ENCODE assay signal across 3 cellular contexts in the genomic region with DNA sequence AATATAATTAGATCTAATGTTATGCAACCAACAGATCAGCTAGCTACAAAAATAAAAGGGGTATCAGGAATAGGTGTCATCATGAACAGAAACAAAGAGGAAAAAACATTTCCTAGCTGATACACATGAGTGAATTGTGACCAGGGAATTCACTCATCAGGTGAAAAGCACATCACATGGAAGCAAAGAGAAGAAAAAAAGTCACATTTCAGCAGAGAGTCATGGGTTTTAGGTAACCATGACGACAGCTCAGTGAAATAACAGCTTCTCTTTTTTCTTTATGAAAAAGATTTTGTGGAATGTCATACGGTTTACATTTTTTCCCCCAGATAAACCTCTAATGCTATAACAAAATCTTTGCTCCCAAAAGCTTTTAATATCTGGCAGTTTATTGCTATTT.
TF ChIP-seq lines count a peak whose summit lies in the region.

No MANE protein-coding gene starts in this region.

TF ChIP-seq in IMR-90, 13 proteins besides CTCF, POLR2A, EP300 and RAD21:
- TF ChIP-seq, protein P1, sequence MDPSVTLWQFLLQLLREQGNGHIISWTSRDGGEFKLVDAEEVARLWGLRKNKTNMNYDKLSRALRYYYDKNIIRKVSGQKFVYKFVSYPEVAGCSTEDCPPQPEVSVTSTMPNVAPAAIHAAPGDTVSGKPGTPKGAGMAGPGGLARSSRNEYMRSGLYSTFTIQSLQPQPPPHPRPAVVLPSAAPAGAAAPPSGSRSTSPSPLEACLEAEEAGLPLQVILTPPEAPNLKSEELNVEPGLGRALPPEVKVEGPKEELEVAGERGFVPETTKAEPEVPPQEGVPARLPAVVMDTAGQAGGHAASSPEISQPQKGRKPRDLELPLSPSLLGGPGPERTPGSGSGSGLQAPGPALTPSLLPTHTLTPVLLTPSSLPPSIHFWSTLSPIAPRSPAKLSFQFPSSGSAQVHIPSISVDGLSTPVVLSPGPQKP (IDR thresholded peaks at IDR 0.05; ENCODE audit: borderline replicate concordance, low read depth, low read length): no peak
- TF ChIP-seq SMC3 (IDR thresholded peaks at IDR 0.05; ENCODE audit: low read depth, low read length): no peak
- TF ChIP-seq CEBPB (IDR thresholded peaks at IDR 0.05; ENCODE audit: low read depth, low read length): peak; percentile 23; the same call in 1 of the 2 replicates
- TF ChIP-seq, protein P2, sequence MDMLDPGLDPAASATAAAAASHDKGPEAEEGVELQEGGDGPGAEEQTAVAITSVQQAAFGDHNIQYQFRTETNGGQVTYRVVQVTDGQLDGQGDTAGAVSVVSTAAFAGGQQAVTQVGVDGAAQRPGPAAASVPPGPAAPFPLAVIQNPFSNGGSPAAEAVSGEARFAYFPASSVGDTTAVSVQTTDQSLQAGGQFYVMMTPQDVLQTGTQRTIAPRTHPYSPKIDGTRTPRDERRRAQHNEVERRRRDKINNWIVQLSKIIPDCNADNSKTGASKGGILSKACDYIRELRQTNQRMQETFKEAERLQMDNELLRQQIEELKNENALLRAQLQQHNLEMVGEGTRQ (IDR thresholded peaks at IDR 0.05; ENCODE audit: low read depth, low read length): peak; percentile 72; the same call in 1 of the 2 replicates
- no peak for TF ChIP-seq MXI1 (IDR thresholded peaks at IDR 0.05; ENCODE audit: borderline replicate concordance, low read depth, low read length)

TF ChIP-seq in K562, 482 proteins besides CTCF, POLR2A, EP300 and RAD21:
- TF ChIP-seq, protein P3, sequence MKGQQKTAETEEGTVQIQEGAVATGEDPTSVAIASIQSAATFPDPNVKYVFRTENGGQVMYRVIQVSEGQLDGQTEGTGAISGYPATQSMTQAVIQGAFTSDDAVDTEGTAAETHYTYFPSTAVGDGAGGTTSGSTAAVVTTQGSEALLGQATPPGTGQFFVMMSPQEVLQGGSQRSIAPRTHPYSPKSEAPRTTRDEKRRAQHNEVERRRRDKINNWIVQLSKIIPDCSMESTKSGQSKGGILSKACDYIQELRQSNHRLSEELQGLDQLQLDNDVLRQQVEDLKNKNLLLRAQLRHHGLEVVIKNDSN (CRISPR knock-in tag; IDR thresholded peaks at IDR 0.05): no peak
- TF ChIP-seq ZNF24 (IDR thresholded peaks at IDR 0.05) (no peak), NR2C2 (CRISPR knock-in tag; IDR thresholded peaks at IDR 0.05) (no peak), NR2C2 (tag; IDR thresholded peaks at IDR 0.05) (no peak), RFX1 (IDR thresholded peaks at IDR 0.05) (peak; percentile 43), HDAC6 (IDR thresholded peaks at IDR 0.05; ENCODE audit: low read depth, low read length) (no peak), MYC (IDR thresholded peaks at IDR 0.05; ENCODE audit: low read depth, low read length) (no peak), MYC (CRISPR knock-in tag; IDR thresholded peaks at IDR 0.05; ENCODE audit: borderline replicate concordance, low read depth) (no peak)

TF ChIP-seq in GM23338, 12 proteins besides CTCF, POLR2A, EP300 and RAD21:
- TF ChIP-seq STAT1 (IDR thresholded peaks at IDR 0.05; ENCODE audit: unreplicated experiment): no peak
- TF ChIP-seq JUNB (IDR thresholded peaks at IDR 0.05; ENCODE audit: unreplicated experiment): no peak
- no peak for TF ChIP-seq ZNF331 (CRISPR knock-in tag; IDR thresholded peaks at IDR 0.05; ENCODE audit: low read depth)
- TF ChIP-seq, protein P4, sequence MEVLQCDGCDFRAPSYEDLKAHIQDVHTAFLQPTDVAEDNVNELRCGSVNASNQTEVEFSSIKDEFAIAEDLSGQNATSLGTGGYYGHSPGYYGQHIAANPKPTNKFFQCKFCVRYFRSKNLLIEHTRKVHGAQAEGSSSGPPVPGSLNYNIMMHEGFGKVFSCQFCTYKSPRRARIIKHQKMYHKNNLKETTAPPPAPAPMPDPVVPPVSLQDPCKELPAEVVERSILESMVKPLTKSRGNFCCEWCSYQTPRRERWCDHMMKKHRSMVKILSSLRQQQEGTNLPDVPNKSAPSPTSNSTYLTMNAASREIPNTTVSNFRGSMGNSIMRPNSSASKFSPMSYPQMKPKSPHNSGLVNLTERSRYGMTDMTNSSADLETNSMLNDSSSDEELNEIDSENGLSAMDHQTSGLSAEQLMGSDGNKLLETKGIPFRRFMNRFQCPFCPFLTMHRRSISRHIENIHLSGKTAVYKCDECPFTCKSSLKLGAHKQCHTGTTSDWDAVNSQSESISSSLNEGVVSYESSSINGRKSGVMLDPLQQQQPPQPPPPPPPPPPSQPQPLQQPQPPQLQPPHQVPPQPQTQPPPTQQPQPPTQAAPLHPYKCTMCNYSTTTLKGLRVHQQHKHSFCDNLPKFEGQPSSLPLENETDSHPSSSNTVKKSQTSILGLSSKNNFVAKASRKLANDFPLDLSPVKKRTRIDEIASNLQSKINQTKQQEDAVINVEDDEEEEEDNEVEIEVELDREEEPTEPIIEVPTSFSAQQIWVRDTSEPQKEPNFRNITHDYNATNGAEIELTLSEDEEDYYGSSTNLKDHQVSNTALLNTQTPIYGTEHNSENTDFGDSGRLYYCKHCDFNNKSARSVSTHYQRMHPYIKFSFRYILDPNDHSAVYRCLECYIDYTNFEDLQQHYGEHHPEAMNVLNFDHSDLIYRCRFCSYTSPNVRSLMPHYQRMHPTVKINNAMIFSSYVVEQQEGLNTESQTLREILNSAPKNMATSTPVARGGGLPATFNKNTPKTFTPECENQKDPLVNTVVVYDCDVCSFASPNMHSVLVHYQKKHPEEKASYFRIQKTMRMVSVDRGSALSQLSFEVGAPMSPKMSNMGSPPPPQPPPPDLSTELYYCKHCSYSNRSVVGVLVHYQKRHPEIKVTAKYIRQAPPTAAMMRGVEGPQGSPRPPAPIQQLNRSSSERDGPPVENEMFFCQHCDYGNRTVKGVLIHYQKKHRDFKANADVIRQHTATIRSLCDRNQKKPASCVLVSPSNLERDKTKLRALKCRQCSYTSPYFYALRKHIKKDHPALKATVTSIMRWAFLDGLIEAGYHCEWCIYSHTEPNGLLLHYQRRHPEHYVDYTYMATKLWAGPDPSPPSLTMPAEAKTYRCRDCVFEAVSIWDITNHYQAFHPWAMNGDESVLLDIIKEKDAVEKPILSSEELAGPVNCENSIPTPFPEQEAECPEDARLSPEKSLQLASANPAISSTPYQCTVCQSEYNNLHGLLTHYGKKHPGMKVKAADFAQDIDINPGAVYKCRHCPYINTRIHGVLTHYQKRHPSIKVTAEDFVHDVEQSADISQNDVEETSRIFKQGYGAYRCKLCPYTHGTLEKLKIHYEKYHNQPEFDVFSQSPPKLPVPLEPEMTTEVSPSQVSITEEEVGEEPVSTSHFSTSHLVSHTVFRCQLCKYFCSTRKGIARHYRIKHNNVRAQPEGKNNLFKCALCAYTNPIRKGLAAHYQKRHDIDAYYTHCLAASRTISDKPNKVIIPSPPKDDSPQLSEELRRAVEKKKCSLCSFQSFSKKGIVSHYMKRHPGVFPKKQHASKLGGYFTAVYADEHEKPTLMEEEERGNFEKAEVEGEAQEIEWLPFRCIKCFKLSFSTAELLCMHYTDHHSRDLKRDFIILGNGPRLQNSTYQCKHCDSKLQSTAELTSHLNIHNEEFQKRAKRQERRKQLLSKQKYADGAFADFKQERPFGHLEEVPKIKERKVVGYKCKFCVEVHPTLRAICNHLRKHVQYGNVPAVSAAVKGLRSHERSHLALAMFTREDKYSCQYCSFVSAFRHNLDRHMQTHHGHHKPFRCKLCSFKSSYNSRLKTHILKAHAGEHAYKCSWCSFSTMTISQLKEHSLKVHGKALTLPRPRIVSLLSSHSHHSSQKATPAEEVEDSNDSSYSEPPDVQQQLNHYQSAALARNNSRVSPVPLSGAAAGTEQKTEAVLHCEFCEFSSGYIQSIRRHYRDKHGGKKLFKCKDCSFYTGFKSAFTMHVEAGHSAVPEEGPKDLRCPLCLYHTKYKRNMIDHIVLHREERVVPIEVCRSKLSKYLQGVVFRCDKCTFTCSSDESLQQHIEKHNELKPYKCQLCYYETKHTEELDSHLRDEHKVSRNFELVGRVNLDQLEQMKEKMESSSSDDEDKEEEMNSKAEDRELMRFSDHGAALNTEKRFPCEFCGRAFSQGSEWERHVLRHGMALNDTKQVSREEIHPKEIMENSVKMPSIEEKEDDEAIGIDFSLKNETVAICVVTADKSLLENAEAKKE (CRISPR knock-in tag; IDR thresholded peaks at IDR 0.05): no peak
- no peak for TF ChIP-seq POLR2AphosphoS5 (IDR thresholded peaks at IDR 0.05; ENCODE audit: low read depth)
- no peak for TF ChIP-seq EZH2 (IDR thresholded peaks at IDR 0.05; ENCODE audit: low read depth, unreplicated experiment)
